In the genomic region with DNA sequence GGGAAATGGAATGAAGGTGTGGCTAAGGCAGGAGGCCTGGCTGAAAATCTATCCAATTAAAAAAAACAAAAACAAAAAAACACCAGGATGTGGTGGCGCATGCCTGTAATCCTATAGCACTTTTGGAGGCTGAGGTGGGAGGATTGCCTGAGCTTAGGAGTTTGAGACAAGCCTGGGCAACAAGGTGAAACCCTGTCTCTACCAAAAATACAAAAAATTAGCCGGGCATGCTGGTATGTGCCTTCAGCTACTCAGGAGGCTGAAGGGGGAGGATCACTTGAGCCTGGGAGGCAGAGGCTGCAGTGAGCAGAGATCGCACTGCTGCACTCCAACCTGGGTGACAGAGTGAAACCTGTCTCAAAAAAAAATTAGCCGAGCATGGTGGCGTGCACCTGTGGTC, we compare ENCODE assay signal across 2 cellular contexts.
TF ChIP-seq lines count a peak whose summit lies in the region.

No MANE protein-coding gene starts in this region.

TF ChIP-seq in GM23338, 12 proteins besides CTCF, POLR2A, EP300 and RAD21:
- TF ChIP-seq EZH2phosphoT487 (IDR thresholded peaks at IDR 0.05; ENCODE audit: unreplicated experiment): no peak
- no peak for TF ChIP-seq CREB1 (CRISPR knock-in tag; IDR thresholded peaks at IDR 0.05; ENCODE audit: low read depth)
- TF ChIP-seq POLR2AphosphoS5 (IDR thresholded peaks at IDR 0.05; ENCODE audit: low read depth): no peak
- TF ChIP-seq ZNF114 (CRISPR knock-in tag; IDR thresholded peaks at IDR 0.05): no peak

TF ChIP-seq in K562, 482 proteins besides CTCF, POLR2A, EP300 and RAD21:
- no peak for TF ChIP-seq ZNF121 (CRISPR knock-in tag; conservative IDR thresholded peaks at IDR 0.05)
- TF ChIP-seq, protein P1, sequence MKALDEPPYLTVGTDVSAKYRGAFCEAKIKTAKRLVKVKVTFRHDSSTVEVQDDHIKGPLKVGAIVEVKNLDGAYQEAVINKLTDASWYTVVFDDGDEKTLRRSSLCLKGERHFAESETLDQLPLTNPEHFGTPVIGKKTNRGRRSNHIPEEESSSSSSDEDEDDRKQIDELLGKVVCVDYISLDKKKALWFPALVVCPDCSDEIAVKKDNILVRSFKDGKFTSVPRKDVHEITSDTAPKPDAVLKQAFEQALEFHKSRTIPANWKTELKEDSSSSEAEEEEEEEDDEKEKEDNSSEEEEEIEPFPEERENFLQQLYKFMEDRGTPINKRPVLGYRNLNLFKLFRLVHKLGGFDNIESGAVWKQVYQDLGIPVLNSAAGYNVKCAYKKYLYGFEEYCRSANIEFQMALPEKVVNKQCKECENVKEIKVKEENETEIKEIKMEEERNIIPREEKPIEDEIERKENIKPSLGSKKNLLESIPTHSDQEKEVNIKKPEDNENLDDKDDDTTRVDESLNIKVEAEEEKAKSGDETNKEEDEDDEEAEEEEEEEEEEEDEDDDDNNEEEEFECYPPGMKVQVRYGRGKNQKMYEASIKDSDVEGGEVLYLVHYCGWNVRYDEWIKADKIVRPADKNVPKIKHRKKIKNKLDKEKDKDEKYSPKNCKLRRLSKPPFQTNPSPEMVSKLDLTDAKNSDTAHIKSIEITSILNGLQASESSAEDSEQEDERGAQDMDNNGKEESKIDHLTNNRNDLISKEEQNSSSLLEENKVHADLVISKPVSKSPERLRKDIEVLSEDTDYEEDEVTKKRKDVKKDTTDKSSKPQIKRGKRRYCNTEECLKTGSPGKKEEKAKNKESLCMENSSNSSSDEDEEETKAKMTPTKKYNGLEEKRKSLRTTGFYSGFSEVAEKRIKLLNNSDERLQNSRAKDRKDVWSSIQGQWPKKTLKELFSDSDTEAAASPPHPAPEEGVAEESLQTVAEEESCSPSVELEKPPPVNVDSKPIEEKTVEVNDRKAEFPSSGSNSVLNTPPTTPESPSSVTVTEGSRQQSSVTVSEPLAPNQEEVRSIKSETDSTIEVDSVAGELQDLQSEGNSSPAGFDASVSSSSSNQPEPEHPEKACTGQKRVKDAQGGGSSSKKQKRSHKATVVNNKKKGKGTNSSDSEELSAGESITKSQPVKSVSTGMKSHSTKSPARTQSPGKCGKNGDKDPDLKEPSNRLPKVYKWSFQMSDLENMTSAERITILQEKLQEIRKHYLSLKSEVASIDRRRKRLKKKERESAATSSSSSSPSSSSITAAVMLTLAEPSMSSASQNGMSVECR (CRISPR knock-in tag; IDR thresholded peaks at IDR 0.05): 0 out of 2 replicates have a peak, but pooled peaks have one; percentile 35
